In the genomic region with DNA sequence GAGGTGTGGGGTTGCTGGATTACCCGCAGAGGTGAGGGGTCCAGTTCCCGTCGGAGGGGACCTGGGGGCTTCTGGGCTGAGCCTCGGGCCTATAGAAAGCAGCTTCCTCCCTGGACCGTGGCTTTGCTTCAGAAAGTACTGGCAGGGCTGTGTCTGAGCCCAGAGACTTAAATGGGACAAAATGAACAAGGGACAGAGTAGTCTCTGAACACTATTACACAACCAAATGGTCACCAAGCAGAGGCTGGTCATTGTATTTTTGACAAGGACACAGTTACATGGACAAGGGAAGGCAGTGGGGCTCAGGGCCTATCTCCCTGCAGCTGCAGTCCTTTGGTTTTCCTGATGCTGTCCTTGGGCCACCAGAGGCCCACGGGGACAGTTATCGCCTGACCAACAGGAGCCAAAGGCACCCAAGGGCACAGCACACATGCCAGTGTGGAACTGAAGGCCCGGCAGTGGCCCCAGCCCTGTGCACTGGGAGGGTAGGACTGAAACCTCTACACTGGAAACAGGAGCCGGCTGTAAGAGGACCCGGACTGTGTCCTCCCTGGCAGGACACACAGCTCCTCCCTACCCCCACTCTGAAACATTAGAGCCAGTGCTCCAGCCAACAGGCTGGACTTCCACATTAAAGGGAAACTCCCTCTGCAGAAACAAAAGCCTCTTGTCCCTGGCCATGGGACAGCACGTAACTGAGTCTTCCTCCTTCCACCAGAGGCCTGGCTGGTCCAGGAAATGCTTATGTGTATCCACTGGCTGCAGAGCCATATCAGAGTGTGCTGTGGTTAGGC, we compare ENCODE assay signal across 9 cellular contexts. TPM values are rescaled to one million over a fixed set of nuclear protein-coding genes. Genes with fewer than 3 reads are reported as not detected.
DNase-seq lines count a peak whose midpoint lies in the region; ATAC-seq and TF ChIP-seq lines count a peak whose summit lies in the region.
"Had no signal": no experiment of that assay in that cellular context is flagged by ENCODE, and none has a peak within 500 bp of the region (broad histone marks: within the 10 kb centered on the region; RNA-seq: fewer than 3 reads in every experiment).

No MANE protein-coding gene starts in this region.

- H3K9ac ChIP-seq in adipocyte (ENCODE audit: low read length): peak overlapping the region; percentile 61

- no peaks in the 10 kb centered on the region for H3K27me3 ChIP-seq in adipocyte (replicated peaks; ENCODE audit: control insufficient read depth, insufficient read depth, low read length)
- no peaks in the 10 kb centered on the region for H3K27me3 ChIP-seq in heart right ventricle

- ATAC-seq in heart right ventricle (peak; percentile 87 to 95 (median 90)), omental fat pad (ENCODE audit: low FRiP score) (peak; percentile 49), GM21825 (IDR thresholded peaks at IDR 0.05; ENCODE audit: unreplicated experiment) (no peak)

- H3K36me3 ChIP-seq in adipocyte (ENCODE audit: control insufficient read depth, insufficient read depth, low read length, severe bottlenecking) (peaks cover 51% of the 10 kb centered on the region), heart right ventricle (peaks cover 0 to 39% (median 6%) of the 10 kb centered on the region in 9 donors)

- intact Hi-C loops in heart right ventricle (cut with DNase I): loop anchor here in 5 of 10 donors (2.0 to 10.0 kb wide), 5 partner anchors 59 to 121 kb away; partner anchors contain the start of gene TEX2 (in 4 of the 5)

- peak overlapping the region; percentile 52 for H3K27ac ChIP-seq in C4-2B
- peak overlapping the region; percentile 86 to 96 (median 92) for H3K27ac ChIP-seq in heart right ventricle

- 27 to 28% methylated on average over 11 of the region's 11 CpGs for WGBS in heart right ventricle, 2 donors

- DNase-seq in adipocyte (ENCODE audit: low read depth): peak; percentile 48
- DNase-seq in heart right ventricle: peak; percentile 73 to 85
- DNase-seq in omental fat pad (ENCODE audit: low spot score): no peak
- DNase-seq in ecto neural progenitor cell (ENCODE audit: low spot score): no peak
- DNase-seq in cerebellum (ENCODE audit: low spot score): no peak
- DNase-seq in activated CD4-positive, CD25-positive, alpha-beta regulatory T cell (lab: John Stamatoyannopoulos, UW): no peak
- DNase-seq: activated T-cell treated with anti-CD3 and anti-CD28 coated beads for 4 hours had no signal

- peak overlapping the region; percentile 34 for H3K4me3 ChIP-seq in adipocyte (ENCODE audit: low read length)
- peak overlapping the region in 1 of 10 donors; percentile 2 for H3K4me3 ChIP-seq in heart right ventricle

- H3K4me1 ChIP-seq in adipocyte (ENCODE audit: control insufficient read depth, insufficient read depth, low read length) (peaks cover 15% of the 10 kb centered on the region), heart right ventricle (peaks cover 39 to 88% (median 82%) of the 10 kb centered on the region in 9 donors)

- no peaks in the 10 kb centered on the region for H3K9me3 ChIP-seq in adipocyte (ENCODE audit: control insufficient read depth, low read length)
- H3K9me3 ChIP-seq in heart right ventricle: no peaks in the 10 kb centered on the region

- TF ChIP-seq CTCF in C4-2B (conservative IDR thresholded peaks at IDR 0.05) (no peak), heart right ventricle (IDR thresholded peaks at IDR 0.05) (peak in 3 of 9 donors; percentile 24 to 37 (median 26)), omental fat pad (IDR thresholded peaks at IDR 0.05) (no peak)

RNA-seq across cellular contexts. Expression of gene ERN1, which starts 26.0 kb away (rescaled TPM):
- 10 to 100 TPM in 3 of 10 donors, 1 to 10 TPM in 7; 5.0 to 16.6 (median 7.6) TPM for total RNA-seq in heart right ventricle
- polyA plus RNA-seq in heart right ventricle: 1 to 10 TPM; 2.2 to 2.9 TPM
- 10 to 100 TPM; 14.6 to 54.4 (median 30.4) TPM for total RNA-seq in omental fat pad
- total RNA-seq in cerebellum: 8.7 TPM

Comparison
In these comparisons a context has a peak if more than half of its experiments do, and no peak if none do; other contexts are left out.
1. DNase-seq: peak in adipocyte (single experiment) and heart right ventricle (2 of 2); none in omental fat pad (single experiment), ecto neural progenitor cell (single experiment), cerebellum (single experiment) and activated CD4-positive, CD25-positive, alpha-beta regulatory T cell (0 of 4).